ENCODE assay signal across 8 cellular contexts in the genomic region with DNA sequence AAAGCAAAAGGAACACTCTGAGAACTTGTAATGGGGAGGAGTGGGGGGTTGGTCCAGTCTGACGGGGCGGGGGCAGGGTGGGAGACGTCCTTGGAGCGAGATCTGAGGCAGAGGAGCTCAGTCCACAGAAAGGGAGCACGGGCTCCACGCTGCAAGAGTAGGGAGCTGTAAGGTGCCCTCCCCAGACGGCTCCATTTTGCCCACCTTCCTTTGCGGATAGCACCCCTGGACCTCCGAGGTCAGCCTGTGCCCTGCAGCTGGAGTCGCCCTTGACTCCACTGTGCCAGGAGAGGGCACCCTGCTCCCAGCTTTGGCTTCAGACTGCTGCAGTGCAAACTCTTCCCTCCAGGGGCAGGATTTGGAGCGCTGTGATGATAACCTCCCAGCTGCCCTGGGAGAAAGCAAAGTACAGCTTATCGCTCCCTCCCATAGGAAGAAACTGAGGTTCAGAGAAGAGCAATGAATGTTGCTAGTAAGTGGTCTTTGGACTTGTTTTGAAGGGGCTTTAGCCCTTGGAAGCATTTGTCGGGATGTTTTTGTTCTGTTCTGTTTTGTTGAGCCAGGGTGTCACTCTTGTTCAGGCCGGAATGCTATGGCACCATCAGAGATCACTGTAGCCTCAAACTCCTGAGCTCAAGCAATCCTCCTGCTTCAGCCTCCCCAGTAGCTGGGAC. TPM values are rescaled to one million over a fixed set of nuclear protein-coding genes. Genes with fewer than 3 reads are reported as not detected.
DNase-seq lines count a peak whose midpoint lies in the region; ATAC-seq and TF ChIP-seq lines count a peak whose summit lies in the region.

No MANE protein-coding gene starts in this region.

- peak; percentile 78 for ATAC-seq in thoracic aorta (ENCODE audit: insufficient number of reproducible peaks, low FRiP score, low read depth)

- peak overlapping the region; percentile 82 for H3K4me2 ChIP-seq in osteoblast (ENCODE audit: insufficient read depth, low read length)

- H3K36me3 ChIP-seq in HAP-1 (replicated peaks) (no peaks in the 10 kb centered on the region), osteoblast (ENCODE audit: insufficient read depth, low read length) (no peaks in the 10 kb centered on the region), thoracic aorta (no peaks in the 10 kb centered on the region)

- H2AFZ ChIP-seq in osteoblast (ENCODE audit: low read length), result peak overlapping the region; percentile 81

- H3K4me3 ChIP-seq in HAP-1, result peak overlapping the region; percentile 13; the same call in 1 of the 2 replicates
- H3K4me3 ChIP-seq in osteoblast (ENCODE audit: insufficient read depth, low read length), result peak overlapping the region; percentile 61
- H3K4me3 ChIP-seq in thoracic aorta, result peak overlapping the region; percentile 43

- 0 out of 2 replicates have a peak, but pooled peaks cover 3% of the 10 kb centered on the region for H3K4me1 ChIP-seq in HAP-1
- peaks cover 16% of the 10 kb centered on the region for H3K4me1 ChIP-seq in osteoblast (ENCODE audit: insufficient read depth, low read length)
- peaks cover 7 to 21% of the 10 kb centered on the region in 2 donors for H3K4me1 ChIP-seq in thoracic aorta (ENCODE audit: control insufficient read depth in 1 of 2, low read depth in 2 of 2)

- peak; percentile 100 for TF ChIP-seq CTCF in osteoblast (IDR thresholded peaks at IDR 0.05; ENCODE audit: extremely low read depth, low read depth, low read length)
- TF ChIP-seq CTCF in thoracic aorta (IDR thresholded peaks at IDR 0.05), result peak; percentile 98

- no peaks in the 10 kb centered on the region for H3K9me3 ChIP-seq in HAP-1
- H3K9me3 ChIP-seq in osteoblast (ENCODE audit: low read depth, low read length), result no peaks in the 10 kb centered on the region
- H3K9me3 ChIP-seq in thoracic aorta, result no peaks in the 10 kb centered on the region

- DNase-seq in DMS79 (lab: John Stamatoyannopoulos, UW), result peak; percentile 71
- DNase-seq in HAP-1 (ENCODE audit: low spot score in 2 of 2), result peak; percentile 85 to 94
- peak; percentile 94 for DNase-seq in NAMALWA (ENCODE audit: low spot score)
- DNase-seq in SK-MEL-5 (ENCODE audit: low read depth, low spot score), result peak; percentile 94
- peak; percentile 54 to 80 (median 69) for DNase-seq in activated naive CD4-positive, alpha-beta T cell (lab: John Stamatoyannopoulos, UW)
- peak; percentile 91 for DNase-seq in globus pallidus (ENCODE audit: low spot score)
- DNase-seq in osteoblast (ENCODE audit: insufficient read length, low spot score, missing footprints), result peak; percentile 93
- peak; percentile 42 for DNase-seq in thoracic aorta (ENCODE audit: low spot score)

- no peak overlapping the region for H3K27ac ChIP-seq in osteoblast (ENCODE audit: low read depth, low read length)
- H3K27ac ChIP-seq in thoracic aorta, result no peak overlapping the region

- H3K27me3 ChIP-seq in HAP-1 (ENCODE audit: low read depth), result no peaks in the 10 kb centered on the region
- no peaks in the 10 kb centered on the region for H3K27me3 ChIP-seq in osteoblast (ENCODE audit: insufficient read depth, low read length)
- H3K27me3 ChIP-seq in thoracic aorta (replicated peaks; ENCODE audit: insufficient read depth), result no peaks in the 10 kb centered on the region

- in situ Hi-C loops in HAP-1 (cut with MboI; ENCODE audit: low sequenced_read_pairs), result loop anchor here (25.0 kb wide), 1 partner anchor 400 kb away; a partner anchor contains a TSS
- in situ Hi-C loops in SK-MEL-5 (cut with HindIII; ENCODE audit: low pct_unique_long_range_greater_than_20kb, low sequenced_read_pairs), result no loop called here

- peaks cover 2% of the 10 kb centered on the region for H4K20me1 ChIP-seq in osteoblast (ENCODE audit: insufficient read depth, low read length)

- no peaks in the 10 kb centered on the region for H3K79me2 ChIP-seq in osteoblast (ENCODE audit: insufficient read depth, low read length)

RNA-seq across cellular contexts. Expression of a gene that starts 9.5 kb away (rescaled TPM):
- 251 and 264 TPM in 2 replicates for total RNA-seq in SK-MEL-5 (2014; rRNA removed; shearing (Covaris generic))
- 296 and 338 TPM in 2 replicates for polyA plus RNA-seq in SK-MEL-5 (2015; cell fraction: cytosol; rRNA removed)
- 233 and 235 TPM in 2 replicates for polyA plus RNA-seq in SK-MEL-5 (2015; cell fraction: nucleus; rRNA removed)
- total RNA-seq in osteoblast (87.6 and 98.7 TPM in 2 replicates), thoracic aorta (10 to 100 TPM; 38.7 to 71.8 TPM)

RNA-seq across cellular contexts. Expression of a gene that starts 50.4 kb away (rescaled TPM):
- 44.3 and 44.4 TPM in 2 replicates for total RNA-seq in SK-MEL-5 (2014; rRNA removed; shearing (Covaris generic))
- polyA plus RNA-seq in SK-MEL-5 (2015; cell fraction: cytosol; rRNA removed), result 20.0 and 31.2 TPM in 2 replicates
- polyA plus RNA-seq in SK-MEL-5 (2015; cell fraction: nucleus; rRNA removed), result 22.7 and 28.5 TPM in 2 replicates
- total RNA-seq in osteoblast, result 73.4 and 79.3 TPM in 2 replicates
- total RNA-seq in thoracic aorta, result 10 to 100 TPM; 46.2 to 70.6 TPM

Comparison
In these comparisons a context has a peak if more than half of its experiments do, and no peak if none do; other contexts are left out.
1. DNase-seq: peak in every context shown above with its lines; median percentile 94 in NAMALWA; 94 in SK-MEL-5; 93 in osteoblast; 91 in globus pallidus; 90 in HAP-1; 71 in DMS79; 69 in activated naive CD4-positive, alpha-beta T cell; 42 in thoracic aorta.